Comparison of ENCODE assay signal across 12 cellular contexts in the genomic region with DNA sequence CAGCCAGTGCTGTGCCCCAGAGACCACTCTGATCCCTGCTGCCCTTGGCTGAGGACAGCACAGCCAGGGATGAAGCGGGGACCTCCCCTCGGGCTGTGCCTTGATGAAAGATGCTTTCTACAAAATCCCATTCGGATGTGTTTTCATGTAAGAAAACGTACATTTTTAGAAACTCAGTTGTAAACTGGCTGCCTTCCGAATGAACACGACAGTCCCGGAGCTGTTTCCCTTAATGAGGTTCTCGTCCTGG.
DNase-seq lines count a peak whose midpoint lies in the region; ATAC-seq, FAIRE-seq and TF ChIP-seq lines count a peak whose summit lies in the region.
"Had no signal": no experiment of that assay in that cellular context is flagged by ENCODE, and none has a peak within 500 bp of the region (broad histone marks: within the 10 kb centered on the region; RNA-seq: fewer than 3 reads in every experiment).

No MANE protein-coding gene starts in this region.

- DNase-seq in HT-29 (ENCODE audit: low spot score) (peak; percentile 50), neural crest cell (ENCODE audit: low read depth, low spot score) (no peak), NCI-H2107 treated with DMSO at 0.1 percent for 48 hours (lab: John Stamatoyannopoulos, UW; ENCODE audit: unreplicated experiment) (no peak), NOMO-1 treated with dmso at 0.1 percent for 144 hours (lab: John Stamatoyannopoulos, UW; ENCODE audit: unreplicated experiment) (no peak)
- DNase-seq: activated CD4-positive, alpha-beta memory T cell treated with anti-CD3 and anti-CD28 coated beads for 36 hours; DMS 273 treated with DMSO at 0.1 percent for 48 hours; NCI-H774 had no signal

- peak overlapping the region; percentile 41 for H3K4me3 Mint-ChIP-seq in neural crest cell

- ATAC-seq in GM21447 (IDR thresholded peaks at IDR 0.05; ENCODE audit: unreplicated experiment), result no peak
- no peak for ATAC-seq in GM21723 (IDR thresholded peaks at IDR 0.05; ENCODE audit: unreplicated experiment)

- peak overlapping the region; percentile 69 for H3K27ac ChIP-seq in cingulate gyrus (ENCODE audit: low read depth, low read length)

- H3K27me3 Mint-ChIP-seq in neural crest cell (ENCODE audit: low read depth), result no peaks in the 10 kb centered on the region
- H3K27me3 Mint-ChIP-seq: activated CD4-positive, alpha-beta memory T cell treated with anti-CD3 and anti-CD28 coated beads for 36 hours had no signal

- H3K27ac Mint-ChIP-seq in neural crest cell (ENCODE audit: unreplicated experiment), result no peak overlapping the region
- H3K27ac Mint-ChIP-seq: activated CD4-positive, alpha-beta memory T cell treated with anti-CD3 and anti-CD28 coated beads for 36 hours had no signal

- H3K9me3 Mint-ChIP-seq in neural crest cell, result no peaks in the 10 kb centered on the region
- H3K9me3 Mint-ChIP-seq: activated CD4-positive, alpha-beta memory T cell treated with anti-CD3 and anti-CD28 coated beads for 36 hours had no signal

- TF ChIP-seq CTCF in neural crest cell (conservative IDR thresholded peaks at IDR 0.05), result no peak

- peak; percentile 40 for FAIRE-seq in A204.1 (lab: Jason Lieb, UNC)
- FAIRE-seq: endometrium had no signal

- peaks cover 64% of the 10 kb centered on the region for H3K4me1 Mint-ChIP-seq in neural crest cell

- no peaks in the 10 kb centered on the region for H3K36me3 Mint-ChIP-seq in neural crest cell (ENCODE audit: low read depth)
- H3K36me3 Mint-ChIP-seq: activated CD4-positive, alpha-beta memory T cell treated with anti-CD3 and anti-CD28 coated beads for 36 hours had no signal
